Comparison of ENCODE assay signal across 18 cellular contexts in the genomic region with DNA sequence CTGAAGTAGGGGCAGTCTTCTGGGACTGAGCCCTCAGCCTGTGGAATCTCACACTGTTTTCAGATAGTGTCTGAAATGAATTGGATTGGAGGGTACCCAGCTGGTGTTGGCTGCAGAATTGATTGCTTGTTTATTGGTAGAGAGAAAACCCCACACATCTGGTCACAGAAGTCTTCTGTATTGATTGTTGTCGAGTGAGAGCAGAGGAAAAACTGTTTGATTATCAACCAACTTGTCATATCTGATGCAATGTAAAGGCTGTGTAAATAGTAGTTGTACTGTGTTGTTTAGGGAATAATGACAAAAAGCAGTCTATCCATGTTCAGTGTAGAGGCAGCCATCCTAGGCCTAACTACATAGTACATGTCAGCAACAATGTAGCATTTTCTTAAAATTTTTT. TPM values are rescaled to one million over a fixed set of nuclear protein-coding genes. Genes with fewer than 3 reads are reported as not detected.
DNase-seq lines count a peak whose midpoint lies in the region; ATAC-seq and TF ChIP-seq lines count a peak whose summit lies in the region.
"Had no signal": no experiment of that assay in that cellular context is flagged by ENCODE, and none has a peak within 500 bp of the region (broad histone marks: within the 10 kb centered on the region; RNA-seq: fewer than 3 reads in every experiment).

No MANE protein-coding gene starts in this region.

- peak overlapping the region in 1 of 4 donors; percentile 99 for H3K4me3 Mint-ChIP-seq in CD4-positive, CD25-positive, alpha-beta regulatory T cell
- H3K4me3 Mint-ChIP-seq in HFFc6 (no peak overlapping the region), nephron (no peak overlapping the region)
- H3K4me3 Mint-ChIP-seq: activated CD4-positive, alpha-beta T cell treated with anti-CD3 and anti-CD28 coated beads for 36 hours; activated naive CD4-positive, alpha-beta T cell treated with anti-CD3 and anti-CD28 coated beads for 36 hours had no signal

- peaks cover 30 to 76% (median 54%) of the 10 kb centered on the region in 4 donors for H3K4me1 Mint-ChIP-seq in CD4-positive, CD25-positive, alpha-beta regulatory T cell
- H3K4me1 Mint-ChIP-seq in HFFc6 (ENCODE audit: low read depth) = peaks cover 47% of the 10 kb centered on the region
- peaks cover 42% of the 10 kb centered on the region for H3K4me1 Mint-ChIP-seq in nephron

- H3K9me3 ChIP-seq in CD4-positive, CD25-positive, alpha-beta regulatory T cell (ENCODE audit: control insufficient read depth in 2 of 2, low read length in 2 of 2) = no peaks in the 10 kb centered on the region
- H3K9me3 ChIP-seq: left lung, vagina had no signal

- TF ChIP-seq CTCF in HFFc6 (IDR thresholded peaks at IDR 0.05) (no peak), dorsolateral prefrontal cortex (IDR thresholded peaks at IDR 0.05 in 54 of 56, conservative IDR thresholded peaks at IDR 0.05 in 2 of 56; ENCODE audit: low read depth in 1 of 56, partially characterized antibody in 56 of 56) (no peak), nephron (IDR thresholded peaks at IDR 0.05; ENCODE audit: unreplicated experiment in 3 of 3) (no peak)

- peaks cover 8% of the 10 kb centered on the region for H3K36me3 Mint-ChIP-seq in CD4-positive, CD25-positive, alpha-beta regulatory T cell
- H3K36me3 Mint-ChIP-seq in HFFc6 (ENCODE audit: low read depth) (peaks cover 15% of the 10 kb centered on the region), nephron (ENCODE audit: low read depth) (peaks cover 6% of the 10 kb centered on the region)

- no peaks in the 10 kb centered on the region for H3K27me3 ChIP-seq in CD4-positive, CD25-positive, alpha-beta regulatory T cell (ENCODE audit: control insufficient read depth, insufficient read depth, low read length)
- H3K27me3 ChIP-seq in dorsolateral prefrontal cortex = no peaks in the 10 kb centered on the region
- H3K27me3 ChIP-seq: left lung, vagina had no signal

- no peak for DNase-seq in CD4-positive, CD25-positive, alpha-beta regulatory T cell
- no peak for DNase-seq in HFFc6
- DNase-seq in dorsolateral prefrontal cortex = peak in 1 of 10 donors; percentile 16
- no peak for DNase-seq in posterior cingulate gyrus
- DNase-seq in DMS114 treated with DMSO at 0.1 percent for 48 hours (lab: John Stamatoyannopoulos, UW; ENCODE audit: unreplicated experiment) = no peak
- no peak for DNase-seq in MV-4-11 (lab: John Stamatoyannopoulos, UW)
- DNase-seq: activated CD4-positive, alpha-beta T cell treated with anti-CD3 and anti-CD28 coated beads for 36 hours; activated naive CD4-positive, alpha-beta T cell treated with anti-CD3 and anti-CD28 coated beads for 36 hours; AML-193; GF-D8; NCI-H1436; NCI-H748 treated with DMSO at 0.1 percent for 48 hours; stimulated activated CD4-positive, alpha-beta T cell treated with anti-CD3 and anti-CD28 coated beads, Interleukin-1b, Interleukin-23, amount 100 ng/mL, for 48 hours had no signal

- no peak for ATAC-seq in CD4-positive, CD25-positive, alpha-beta regulatory T cell (ENCODE audit: low read depth in 2 of 2)
- ATAC-seq: activated CD4-positive, alpha-beta T cell treated with anti-CD3 and anti-CD28 coated beads for 36 hours; left lung; SK-N-SH treated with all-trans-retinoic acid at 6 μM for 48 hours had no signal

- intact Hi-C loops in dorsolateral prefrontal cortex (cut with DNase I) (no loop called here), posterior cingulate gyrus (cut with DNase I) (no loop called here)

- H3K9me3 Mint-ChIP-seq in CD4-positive, CD25-positive, alpha-beta regulatory T cell = no peaks in the 10 kb centered on the region
- H3K9me3 Mint-ChIP-seq in HFFc6 (no peaks in the 10 kb centered on the region), nephron (no peaks in the 10 kb centered on the region)
- H3K9me3 Mint-ChIP-seq: activated naive CD4-positive, alpha-beta T cell treated with anti-CD3 and anti-CD28 coated beads for 36 hours had no signal

- H3K4me1 ChIP-seq in CD4-positive, CD25-positive, alpha-beta regulatory T cell (ENCODE audit: control insufficient read depth, insufficient read depth, low read length, poor library complexity, severe bottlenecking) = peaks cover 29% of the 10 kb centered on the region

- H3K27ac ChIP-seq in CD4-positive, CD25-positive, alpha-beta regulatory T cell (ENCODE audit: insufficient read depth, low read length, poor library complexity, severe bottlenecking) = peak overlapping the region; percentile 16
- H3K27ac ChIP-seq in dorsolateral prefrontal cortex = peak overlapping the region in 42 of 59 donors; percentile 2 to 81 (median 54)
- H3K27ac ChIP-seq: coronary artery, left lung, vagina had no signal

- peak overlapping the region in 2 of 3 donors; percentile 31 to 52 for H3K27ac Mint-ChIP-seq in CD4-positive, CD25-positive, alpha-beta regulatory T cell
- H3K27ac Mint-ChIP-seq in HFFc6 (peak overlapping the region; percentile 6; the same call in 1 of the 2 replicates), nephron (peak overlapping the region in 2 of 3 experiments; percentile 15 to 75)
- H3K27ac Mint-ChIP-seq: activated CD4-positive, alpha-beta T cell treated with anti-CD3 and anti-CD28 coated beads for 36 hours had no signal

- H3K27me3 Mint-ChIP-seq in CD4-positive, CD25-positive, alpha-beta regulatory T cell = no peaks in the 10 kb centered on the region
- peaks cover 3% of the 10 kb centered on the region; the same call in 1 of the 2 replicates for H3K27me3 Mint-ChIP-seq in HFFc6 (ENCODE audit: insufficient read depth)
- H3K27me3 Mint-ChIP-seq in nephron (ENCODE audit: low read depth) = no peaks in the 10 kb centered on the region
- H3K27me3 Mint-ChIP-seq: activated CD4-positive, alpha-beta T cell treated with anti-CD3 and anti-CD28 coated beads for 36 hours had no signal

- H3K4me3 ChIP-seq in CD4-positive, CD25-positive, alpha-beta regulatory T cell (ENCODE audit: low read depth, low read length) = no peak overlapping the region
- H3K4me3 ChIP-seq in dorsolateral prefrontal cortex = no peak overlapping the region
- H3K4me3 ChIP-seq: coronary artery, left lung, vagina had no signal

- peaks cover 14% of the 10 kb centered on the region for H3K36me3 ChIP-seq in CD4-positive, CD25-positive, alpha-beta regulatory T cell (ENCODE audit: control insufficient read depth, insufficient read depth, low read length)
- H3K36me3 ChIP-seq: left lung, vagina had no signal

RNA-seq across cellular contexts. Expression of a gene that starts 4.9 kb away (rescaled TPM):
- 32.5 TPM for total RNA-seq in CD4-positive, CD25-positive, alpha-beta regulatory T cell
- 10 to 100 TPM; 19.8 to 33.4 (median 27.3) TPM for polyA plus RNA-seq in CD4-positive, CD25-positive, alpha-beta regulatory T cell
- 10 to 100 TPM; 29.8 to 37.6 (median 33.7) TPM for total RNA-seq in HFFc6 (2021; fragmentation: NEBNext Ultra II Directional; extraction: Animal tissue kit (Norgen Biotek cat#: 25700))
- total RNA-seq in dorsolateral prefrontal cortex = 10 to 100 TPM; 28.7 to 54.3 (median 38.6) TPM

RNA-seq across cellular contexts. Expression of a gene that starts 43.9 kb away (rescaled TPM):
- 15.6 TPM for total RNA-seq in CD4-positive, CD25-positive, alpha-beta regulatory T cell
- 10 to 100 TPM in 3 of 4 donors, 1 to 10 TPM in 1; 9.2 to 16.6 (median 13.2) TPM for polyA plus RNA-seq in CD4-positive, CD25-positive, alpha-beta regulatory T cell
- total RNA-seq in HFFc6 (2021; fragmentation: NEBNext Ultra II Directional; extraction: Animal tissue kit (Norgen Biotek cat#: 25700)) = 10 to 100 TPM; 40.5 to 47.4 (median 41.8) TPM
- 10 to 100 TPM; 12.3 to 38.5 (median 20.3) TPM for total RNA-seq in dorsolateral prefrontal cortex
